ENCODE assay signal across 24 cellular contexts in the genomic region with DNA sequence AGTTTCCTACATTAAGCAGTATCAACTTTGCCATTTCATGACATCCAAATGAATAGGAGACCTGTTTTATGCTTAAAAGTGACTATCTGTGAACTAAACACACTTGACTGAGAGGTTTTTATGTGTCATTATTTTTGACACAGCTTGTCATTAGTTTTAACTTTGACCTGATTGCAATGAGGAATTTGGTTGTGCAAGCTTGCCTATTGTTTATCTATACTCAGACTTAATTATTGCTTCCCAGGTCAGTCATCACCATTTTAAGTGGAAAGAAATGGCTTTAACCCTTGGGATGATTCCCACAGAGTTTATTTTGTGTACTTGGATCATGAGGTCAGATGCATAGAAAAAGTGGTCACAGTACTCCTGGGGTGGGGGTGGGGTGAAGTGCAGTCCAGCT.
DNase-seq lines count a peak whose midpoint lies in the region; ATAC-seq and TF ChIP-seq lines count a peak whose summit lies in the region.
"Had no signal": no experiment of that assay in that cellular context is flagged by ENCODE, and none has a peak within 500 bp of the region (broad histone marks: within the 10 kb centered on the region; RNA-seq: fewer than 3 reads in every experiment).

No MANE protein-coding gene starts in this region.

- ATAC-seq in right cardiac atrium (no peak), HG02763 (IDR thresholded peaks at IDR 0.05; ENCODE audit: unreplicated experiment) (no peak)
- ATAC-seq: GM12878, PC-3 had no signal

- H3K27me3 ChIP-seq in left ventricle myocardium inferior (ENCODE audit: low read depth) (no peaks in the 10 kb centered on the region), right cardiac atrium (ENCODE audit: control insufficient read depth, insufficient read depth) (no peaks in the 10 kb centered on the region), trophoblast cell (ENCODE audit: insufficient read depth, low read length) (no peaks in the 10 kb centered on the region)
- H3K27me3 ChIP-seq: BE2C, SJSA1 had no signal

- H3K9ac ChIP-seq in trophoblast cell (ENCODE audit: low read length) = no peak overlapping the region

- no peak overlapping the region for H3K18ac ChIP-seq in trophoblast cell (ENCODE audit: low read length)

- no peak overlapping the region for H4K8ac ChIP-seq in trophoblast cell (ENCODE audit: low read depth, low read length)

- intact Hi-C loops in left ventricle myocardium inferior (cut with micrococcal nuclease) = no loop called here
- intact Hi-C loops in right cardiac atrium (cut with DNase I) = no loop called here

- no peak overlapping the region for H2BK5ac ChIP-seq in trophoblast cell (ENCODE audit: low read depth, low read length, poor library complexity)

- no peak overlapping the region for H2AFZ ChIP-seq in trophoblast cell (ENCODE audit: insufficient read depth, low read length, poor library complexity)

- no peak overlapping the region for H3K14ac ChIP-seq in trophoblast cell (ENCODE audit: low read length)

- CTCF ChIA-PET in RWPE1 (lab: Yijun Ruan, JAX) = no interaction called here

- H3K4me3 ChIP-seq in left ventricle myocardium inferior (no peak overlapping the region), right cardiac atrium (ENCODE audit: low read length) (no peak overlapping the region), fibroblast of mammary gland (ENCODE audit: control insufficient read depth, low read depth, low read length) (no peak overlapping the region), trophoblast cell (ENCODE audit: low read depth, low read length) (no peak overlapping the region)
- H3K4me3 ChIP-seq: GM12878, SJSA1 had no signal

- POLR2A ChIA-PET in RWPE1 (lab: Yijun Ruan, JAX; ENCODE audit: low non-redundant PET) = no interaction called here

- no peak overlapping the region for H4K91ac ChIP-seq in trophoblast cell (ENCODE audit: low read depth, low read length)

- no peak overlapping the region for H3K23ac ChIP-seq in trophoblast cell (ENCODE audit: low read length)

- H3K36me3 ChIP-seq in left ventricle myocardium inferior (no peaks in the 10 kb centered on the region), trophoblast cell (ENCODE audit: control insufficient read depth in 1 of 2, insufficient read depth in 2 of 2, low read length in 2 of 2) (no peaks in the 10 kb centered on the region)
- H3K36me3 ChIP-seq: BE2C, SJSA1 had no signal

- no peak overlapping the region for H3K4me2 ChIP-seq in trophoblast cell (ENCODE audit: low read length)

- no peak overlapping the region for H3K4ac ChIP-seq in trophoblast cell (ENCODE audit: low read depth, low read length)

- peaks cover 32% of the 10 kb centered on the region for H3K4me1 ChIP-seq in left ventricle myocardium inferior
- no peaks in the 10 kb centered on the region for H3K4me1 ChIP-seq in right cardiac atrium (ENCODE audit: control insufficient read depth, insufficient read depth, low read length)
- peaks cover 10 to 16% of the 10 kb centered on the region in 2 experiments for H3K4me1 ChIP-seq in trophoblast cell (ENCODE audit: control insufficient read depth in 1 of 2, insufficient read depth in 2 of 2, low read length in 2 of 2)

- H3K27ac ChIP-seq in left ventricle myocardium inferior (replicated peaks) (peak overlapping the region; percentile 20), right cardiac atrium (ENCODE audit: low read length) (no peak overlapping the region), trophoblast cell (ENCODE audit: low read depth, low read length) (no peak overlapping the region), RWPE1 (no peak overlapping the region)
- H3K27ac ChIP-seq: 22Rv1, HL-60, SJSA1 had no signal

- DNase-seq in left ventricle myocardium inferior (no peak), right cardiac atrium (no peak), fibroblast of mammary gland (ENCODE audit: low read depth) (peak; percentile 36), trophoblast cell (no peak), RWPE1 (ENCODE audit: low spot score) (no peak), NCI-H1436 treated with DMSO at 0.1 percent for 48 hours (lab: John Stamatoyannopoulos, UW) (no peak)
- DNase-seq: BE2C; CD8-positive, alpha-beta memory T cell; DMS 273 treated with DMSO at 0.1 percent for 48 hours; DMS79; GDM1; NCI-H1092 treated with DMSO at 0.1 percent for 48 hours; NCI-H1436; NCI-H1930; NCI-H2107; NCI-H524; NCI-H82; NK-92 treated with Interleukin-12 subunit alpha and Interleukin-12 subunit beta, amount 100 ng/mL, for 24 hours had no signal

- no peak overlapping the region for H2BK120ac ChIP-seq in trophoblast cell (ENCODE audit: insufficient read depth, low read length, poor library complexity)

- no peaks in the 10 kb centered on the region for H3K79me2 ChIP-seq in trophoblast cell (ENCODE audit: control insufficient read depth, insufficient read depth, low read length, poor library complexity)

- no peak for TF ChIP-seq CTCF in left ventricle myocardium inferior (IDR thresholded peaks at IDR 0.05; ENCODE audit: borderline replicate concordance)
- TF ChIP-seq CTCF in fibroblast of mammary gland (conservative IDR thresholded peaks at IDR 0.05; ENCODE audit: control insufficient read depth, insufficient read depth, low read depth, low read length) = no peak
- no peak for TF ChIP-seq CTCF in RWPE1 (conservative IDR thresholded peaks at IDR 0.05; ENCODE audit: low read depth)

- no peak overlapping the region for H2AK5ac ChIP-seq in trophoblast cell (ENCODE audit: low read length)

- no peaks in the 10 kb centered on the region for H3K9me3 ChIP-seq in left ventricle myocardium inferior (replicated peaks)
- H3K9me3 ChIP-seq in right cardiac atrium (ENCODE audit: control insufficient read depth, low read length) = no peaks in the 10 kb centered on the region
- no peaks in the 10 kb centered on the region for H3K9me3 ChIP-seq in trophoblast cell (ENCODE audit: insufficient read depth, low read depth, low read length)
- H3K9me3 ChIP-seq: BE2C, SJSA1 had no signal

- peak overlapping the region; percentile 47 for H2BK12ac ChIP-seq in trophoblast cell (ENCODE audit: low read length)

- peaks cover 15% of the 10 kb centered on the region for H3K79me1 ChIP-seq in trophoblast cell (ENCODE audit: low read length)

- no peak overlapping the region for H4K12ac ChIP-seq in trophoblast cell (ENCODE audit: low read depth, low read length)
